ENCODE assay signal across 10 cellular contexts in the genomic region with DNA sequence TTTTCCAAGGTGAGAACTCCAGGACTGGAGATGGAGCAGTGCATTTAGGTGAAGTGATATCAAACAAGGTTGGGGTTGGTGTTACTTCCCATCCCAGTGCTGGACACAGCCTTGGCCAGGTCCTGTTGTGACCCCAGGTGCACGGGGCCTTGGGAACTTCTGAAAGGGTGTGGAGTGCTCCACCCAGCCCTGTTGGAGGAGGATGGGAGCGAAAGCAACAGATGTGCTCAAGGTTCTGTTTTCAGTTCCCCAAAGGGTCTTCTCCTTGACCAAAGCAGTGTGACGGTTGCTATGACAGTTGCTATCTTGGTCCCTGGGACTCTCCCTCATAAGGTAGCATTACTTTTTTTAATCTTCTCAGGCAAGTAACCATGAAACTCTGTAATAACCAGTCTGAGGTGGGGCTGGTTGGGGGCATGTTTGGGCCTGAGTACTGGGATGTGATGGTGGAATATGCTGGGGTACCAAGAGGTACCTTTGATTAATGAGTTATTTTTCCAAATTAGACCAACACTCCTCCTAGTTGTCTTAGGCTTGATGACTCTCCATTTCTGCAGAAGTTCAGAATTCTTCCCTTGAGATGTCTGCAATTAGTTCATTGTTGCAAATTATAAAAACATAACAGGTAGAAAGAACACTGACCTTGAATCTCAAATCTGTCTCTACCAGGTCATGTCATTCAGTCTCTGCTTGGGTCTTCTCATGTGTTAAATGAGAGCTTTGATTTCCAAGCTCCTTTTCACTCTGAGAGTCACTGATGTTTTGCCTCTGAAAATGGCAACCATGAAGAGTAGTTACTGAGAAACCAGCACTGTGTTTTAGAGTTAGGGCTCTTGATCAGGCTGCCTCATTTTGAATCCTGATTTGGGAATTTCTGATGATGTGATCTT.
DNase-seq lines count a peak whose midpoint lies in the region; ATAC-seq and TF ChIP-seq lines count a peak whose summit lies in the region.
"Had no signal": no experiment of that assay in that cellular context is flagged by ENCODE, and none has a peak within 500 bp of the region (broad histone marks: within the 10 kb centered on the region; RNA-seq: fewer than 3 reads in every experiment).

No MANE protein-coding gene starts in this region.

- H3K9me2 ChIP-seq in SU-DHL-6 (replicated peaks; ENCODE audit: insufficient read depth, low read length) = no peaks in the 10 kb centered on the region

- H3K4me2 ChIP-seq in SU-DHL-6 (ENCODE audit: low read depth, low read length, poor library complexity, severe bottlenecking) = peak overlapping the region; percentile 84
- H3K4me2 ChIP-seq: GM23338, neural progenitor cell had no signal

- peaks cover 36% of the 10 kb centered on the region; the same call in 1 of the 2 replicates for H3K79me2 ChIP-seq in SU-DHL-6 (ENCODE audit: insufficient read depth, low read length)

- H3K9me3 ChIP-seq in SU-DHL-6 (ENCODE audit: insufficient read depth, low read length) (no peaks in the 10 kb centered on the region), right cardiac atrium (ENCODE audit: control insufficient read depth, low read length) (no peaks in the 10 kb centered on the region)

- no peaks in the 10 kb centered on the region for H3K36me3 ChIP-seq in SU-DHL-6 (ENCODE audit: low read length)
- H3K36me3 ChIP-seq: neural progenitor cell had no signal

- no peaks in the 10 kb centered on the region for H4K20me1 ChIP-seq in SU-DHL-6 (ENCODE audit: low read depth, low read length)

- 84% methylated on average over 3 of the region's 3 CpGs for whole genome bisulfite sequencing in right cardiac atrium

- no peak for DNase-seq in right cardiac atrium
- no peak for DNase-seq in AG08396 (ENCODE audit: low spot score)
- no peak for DNase-seq in activated CD8-positive, alpha-beta memory T cell treated with anti-CD3 and anti-CD28 coated beads for 24 hours
- DNase-seq in OCI-M1 (lab: John Stamatoyannopoulos, UW) = no peak

- no peaks in the 10 kb centered on the region for H3K4me1 ChIP-seq in right cardiac atrium (ENCODE audit: control insufficient read depth, insufficient read depth, low read length)
- H3K4me1 ChIP-seq: neural progenitor cell had no signal

- H3K4me3 ChIP-seq in SU-DHL-6 (ENCODE audit: insufficient read depth, low read length, poor library complexity, severe bottlenecking) = peak overlapping the region; percentile 31
- H3K4me3 ChIP-seq in right cardiac atrium (ENCODE audit: low read length) = no peak overlapping the region
- H3K4me3 ChIP-seq: GM23338, neural progenitor cell had no signal

- intact Hi-C loops in right cardiac atrium (cut with DNase I) = no loop called here

- H3K27ac ChIP-seq in SU-DHL-6 (ENCODE audit: low read depth, low read length) (peak overlapping the region; percentile 100), right cardiac atrium (ENCODE audit: low read length) (no peak overlapping the region)
- H3K27ac ChIP-seq: neural progenitor cell had no signal

- H3K27me3 ChIP-seq in SU-DHL-6 (ENCODE audit: low read length) (no peaks in the 10 kb centered on the region), right cardiac atrium (ENCODE audit: control insufficient read depth, insufficient read depth) (no peaks in the 10 kb centered on the region)
- H3K27me3 ChIP-seq: neural progenitor cell had no signal

- H3F3A ChIP-seq in SU-DHL-6 (ENCODE audit: insufficient read depth) = peaks cover 51% of the 10 kb centered on the region

- ATAC-seq in GM18517 (IDR thresholded peaks at IDR 0.05; ENCODE audit: unreplicated experiment) (peak; percentile 91), GM21390 (IDR thresholded peaks at IDR 0.05; ENCODE audit: unreplicated experiment) (peak; percentile 86), HG03108 (IDR thresholded peaks at IDR 0.05; ENCODE audit: unreplicated experiment) (peak; percentile 83), right cardiac atrium (no peak)
- ATAC-seq: GM23338 had no signal

- TF ChIP-seq CTCF in SU-DHL-6 (IDR thresholded peaks at IDR 0.05; ENCODE audit: insufficient read depth, low read length, poor library complexity, severe bottlenecking) = no peak

- H3K9ac ChIP-seq in SU-DHL-6 (ENCODE audit: low read length) = peak overlapping the region; percentile 64
- H3K9ac ChIP-seq: neural progenitor cell had no signal

- no peak overlapping the region for H2AFZ ChIP-seq in SU-DHL-6 (ENCODE audit: low read depth, low read length, severe bottlenecking)
- H2AFZ ChIP-seq: GM23338, neural progenitor cell had no signal

Comparison
In these comparisons a context has a peak if more than half of its experiments do, and no peak if none do; other contexts are left out.
1. ATAC-seq: peak in GM18517 (single experiment), GM21390 (single experiment) and HG03108 (single experiment); none in right cardiac atrium (0 of 2).